In the genomic region with DNA sequence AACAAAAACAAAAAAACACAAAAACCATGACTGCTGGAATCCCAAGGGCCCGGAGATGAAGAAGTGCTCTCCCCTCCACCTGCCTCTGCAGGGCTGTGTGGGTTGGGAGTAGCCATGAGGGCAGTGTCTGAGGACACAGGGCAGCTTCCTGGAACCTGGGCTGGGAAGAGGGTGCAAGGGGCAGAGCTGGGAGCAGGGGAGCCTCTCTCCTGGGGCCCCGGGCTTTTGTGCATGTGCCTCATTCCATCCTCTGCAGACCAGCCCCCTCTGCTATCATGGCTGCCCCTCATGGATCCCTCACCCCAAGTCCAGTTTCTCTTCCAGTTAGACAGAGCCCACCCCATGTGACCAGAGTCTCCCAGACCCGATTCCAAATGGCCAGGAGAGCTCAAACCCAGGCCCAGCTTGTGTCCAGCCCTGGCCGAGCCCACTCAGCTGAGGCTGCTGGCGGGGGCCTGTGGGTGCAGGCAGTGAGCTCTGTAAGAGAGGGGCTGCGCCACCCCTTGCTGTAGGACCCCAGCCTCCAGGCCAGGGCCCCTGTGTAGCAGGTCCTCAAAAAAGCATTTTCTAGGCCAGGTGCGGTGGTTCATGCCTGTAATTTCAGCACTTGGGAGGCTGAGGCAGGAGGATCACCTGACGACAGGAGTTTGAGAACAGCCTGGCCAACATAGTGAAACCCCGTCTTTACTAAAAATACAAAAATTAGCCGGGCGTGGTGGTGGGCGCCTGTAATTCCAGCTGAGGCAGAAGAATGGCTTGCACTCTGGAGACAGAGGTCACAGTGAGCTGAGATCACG, we compare ENCODE assay signal across 23 cellular contexts. TPM values are rescaled to one million over a fixed set of nuclear protein-coding genes. Genes with fewer than 3 reads are reported as not detected.
DNase-seq lines count a peak whose midpoint lies in the region; ATAC-seq, FAIRE-seq and TF ChIP-seq lines count a peak whose summit lies in the region.
"Had no signal": no experiment of that assay in that cellular context is flagged by ENCODE, and none has a peak within 500 bp of the region (broad histone marks: within the 10 kb centered on the region; RNA-seq: fewer than 3 reads in every experiment).

No MANE protein-coding gene starts in this region.

- H3K27me3 ChIP-seq in GM23338 (ENCODE audit: insufficient read depth): no peaks in the 10 kb centered on the region
- peaks cover 2 to 13% of the 10 kb centered on the region in 2 experiments; a peak in 4 of 5 replicates for H3K27me3 ChIP-seq in HepG2 (ENCODE audit: control insufficient read depth in 1 of 2, insufficient read depth in 2 of 2, low read length in 2 of 2)
- H3K27me3 ChIP-seq in gastrocnemius medialis: no peaks in the 10 kb centered on the region

- TF ChIP-seq EP300 in HepG2 (IDR thresholded peaks at IDR 0.05; ENCODE audit: low read depth in 2 of 2, low read length in 2 of 2) (no peak), HepG2 (CRISPR knock-in tag; IDR thresholded peaks at IDR 0.05; ENCODE audit: borderline replicate concordance) (no peak)

- H3K4me1 Mint-ChIP-seq in GM23338 (peaks cover 27% of the 10 kb centered on the region), chondrocyte (ENCODE audit: low read depth) (peaks cover 15% of the 10 kb centered on the region)

- H3K4me2 ChIP-seq in GM23338 (no peak overlapping the region), HepG2 (ENCODE audit: low read depth, low read length) (peak overlapping the region; percentile 8; the same call in 1 of the 2 replicates)

- DNase-seq in GM23338 (ENCODE audit: low spot score): no peak
- DNase-seq in chondrocyte (ENCODE audit: low spot score): peak; percentile 68
- no peak for DNase-seq in HepG2 (ENCODE audit: low spot score)
- DNase-seq in gastrocnemius medialis: no peak
- no peak for DNase-seq in NOMO-1 treated with DMSO at 0.1 percent for 48 hours (lab: John Stamatoyannopoulos, UW; ENCODE audit: unreplicated experiment)
- no peak for DNase-seq in NCI-H524 treated with DMSO at 0.1 percent for 48 hours (lab: John Stamatoyannopoulos, UW)
- DNase-seq: activated naive CD4-positive, alpha-beta T cell; activated T-cell treated with anti-CD3 and anti-CD28 coated beads, Interleukin-2, amount 50 U/mL, for 1 hour; CD4-positive, alpha-beta memory T cell; cortex of kidney; DMS 273 treated with DMSO at 0.1 percent for 48 hours; esophagus squamous epithelium; GOT3; islet precursor cell; NCI-H1092 treated with DMSO at 0.1 percent for 48 hours; NCI-H1930; retina had no signal

- H3K27me3 Mint-ChIP-seq in GM23338 (ENCODE audit: insufficient read depth, low read depth, poor library complexity) (peaks cover 18% of the 10 kb centered on the region), chondrocyte (ENCODE audit: low read depth) (no peaks in the 10 kb centered on the region)
- H3K27me3 Mint-ChIP-seq: CD4-positive, alpha-beta memory T cell; stimulated activated naive CD8-positive, alpha-beta T cell treated with anti-CD3 and anti-CD28 coated beads, Interleukin-15, Interleukin-2, amounts not matched to agents 100 ng/mL and 50 ng/mL, for 24 hours had no signal

- TF ChIP-seq CTCF in GM23338 (conservative IDR thresholded peaks at IDR 0.05; ENCODE audit: low read depth in 2 of 2) (no peak), chondrocyte (IDR thresholded peaks at IDR 0.05) (no peak), HepG2 (CRISPR knock-in tag; IDR thresholded peaks at IDR 0.05) (no peak), gastrocnemius medialis (IDR thresholded peaks at IDR 0.05 in 4 of 5, conservative IDR thresholded peaks at IDR 0.05 in 1 of 5) (no peak)

- 0 out of 2 replicates have a peak, but pooled peaks cover 2% of the 10 kb centered on the region for H3F3A ChIP-seq in GM23338 (replicated peaks; ENCODE audit: low read depth)

- BruUV-seq in HepG2 (replicated peaks; lab: Mats Ljungman, UMichigan): no TSS peak

- ATAC-seq in GM23338: no peak
- ATAC-seq in HepG2: no peak; the same call in 1 of the 3 replicates
- ATAC-seq in gastrocnemius medialis: no peak
- ATAC-seq in HG02840 (IDR thresholded peaks at IDR 0.05; ENCODE audit: low FRiP score, unreplicated experiment): no peak
- ATAC-seq: gastroesophageal sphincter had no signal

- H3K27ac ChIP-seq in GM23338 (ENCODE audit: low read depth) (no peak overlapping the region), HepG2 (ENCODE audit: extremely low read length, insufficient read depth, low read length) (no peak overlapping the region), gastrocnemius medialis (peak overlapping the region; percentile 97 to 99 (median 98))
- H3K27ac ChIP-seq: esophagus squamous epithelium, gastroesophageal sphincter had no signal

- 31% methylated on average over 7 of the region's 13 CpGs for WGBS in HepG2 (ENCODE audit: low lambda C conversion rate)

- no peak overlapping the region for H3K4me3 Mint-ChIP-seq in GM23338
- H3K4me3 Mint-ChIP-seq in chondrocyte (ENCODE audit: unreplicated experiment): no peak overlapping the region
- H3K4me3 Mint-ChIP-seq: CD4-positive, alpha-beta memory T cell; stimulated activated naive CD8-positive, alpha-beta T cell treated with anti-CD3 and anti-CD28 coated beads, Interleukin-15, Interleukin-2, amounts not matched to agents 100 ng/mL and 50 ng/mL, for 24 hours had no signal

- H3K9me2 ChIP-seq in GM23338 (ENCODE audit: insufficient read depth): no peaks in the 10 kb centered on the region

- POLR2A ChIA-PET in HepG2 (lab: Yijun Ruan, JAX): no interaction called here

- intact Hi-C loops in HepG2 (cut with micrococcal nuclease; ENCODE audit: unreplicated experiment): no loop called here
- intact Hi-C loops in gastrocnemius medialis (cut with DNase I; ENCODE audit: low total_unique reads): loop anchor here (2.0 to 5.0 kb wide), 2 partner anchors 52 to 277 kb away; no protein-coding TSS in a partner anchor

- H3K79me2 ChIP-seq in GM23338 (replicated peaks; ENCODE audit: insufficient read depth) (no peaks in the 10 kb centered on the region), HepG2 (ENCODE audit: insufficient read depth, low read length) (no peaks in the 10 kb centered on the region)

- H3K9ac ChIP-seq in HepG2 (ENCODE audit: insufficient read depth, low read depth, low read length): no peak overlapping the region

- H2AFZ ChIP-seq in GM23338: 0 out of 2 replicates have a peak overlapping the region, but pooled peaks have one; percentile 88
- no peak overlapping the region for H2AFZ ChIP-seq in HepG2 (ENCODE audit: low read length)

- in situ Hi-C loops in HepG2 (cut with HindIII; ENCODE audit: extremely low pct_ligation_motif_present, low pct_unique_long_range_greater_than_20kb) (loop anchor here (10.0 kb wide), 1 partner anchor 279 kb away; no protein-coding TSS in a partner anchor), gastrocnemius medialis (cut with MboI; ENCODE audit: low sequenced_read_pairs in 4 of 4) (loop anchor here in 3 of 4 donors (10.0 kb wide), 2 partner anchors 89 to 159 kb away; no protein-coding TSS in a partner anchor)

- no peaks in the 10 kb centered on the region for H3K36me3 Mint-ChIP-seq in GM23338 (ENCODE audit: low read depth)
- H3K36me3 Mint-ChIP-seq in chondrocyte (ENCODE audit: low read depth): no peaks in the 10 kb centered on the region
- H3K36me3 Mint-ChIP-seq: CD4-positive, alpha-beta memory T cell had no signal

- peaks cover 12% of the 10 kb centered on the region for H3K4me1 ChIP-seq in GM23338 (ENCODE audit: insufficient read depth)
- peaks cover 8% of the 10 kb centered on the region; the same call in 1 of the 2 replicates for H3K4me1 ChIP-seq in HepG2 (ENCODE audit: insufficient read depth, low read length)
- peaks cover 12 to 19% of the 10 kb centered on the region in 2 donors for H3K4me1 ChIP-seq in gastrocnemius medialis

- no peaks in the 10 kb centered on the region for H3K36me3 ChIP-seq in GM23338 (ENCODE audit: insufficient read depth)
- H3K36me3 ChIP-seq in HepG2 (replicated peaks in 1 of 2; ENCODE audit: control insufficient read depth in 1 of 2, insufficient read depth in 2 of 2, low read length in 2 of 2): no peaks in the 10 kb centered on the region
- no peaks in the 10 kb centered on the region for H3K36me3 ChIP-seq in gastrocnemius medialis
- H3K36me3 ChIP-seq: esophagus squamous epithelium, gastroesophageal sphincter had no signal

- H3K27ac Mint-ChIP-seq in GM23338 (no peak overlapping the region), chondrocyte (ENCODE audit: unreplicated experiment) (no peak overlapping the region)
- H3K27ac Mint-ChIP-seq: CD4-positive, alpha-beta memory T cell; stimulated activated naive CD8-positive, alpha-beta T cell treated with anti-CD3 and anti-CD28 coated beads, Interleukin-15, Interleukin-2, amounts not matched to agents 100 ng/mL and 50 ng/mL, for 24 hours had no signal

- CTCF ChIA-PET in HepG2 (lab: Yijun Ruan, JAX; ENCODE audit: low intra/inter-chr PET ratio, low total read pairs): no interaction called here

- TF ChIP-seq POLR2A in HepG2 (IDR thresholded peaks at IDR 0.05; ENCODE audit: insufficient read depth in 1 of 2, low read depth in 2 of 2, low read length in 2 of 2) (no peak), gastrocnemius medialis (IDR thresholded peaks at IDR 0.05) (no peak)

- H4K20me1 ChIP-seq in GM23338 (replicated peaks; ENCODE audit: insufficient read depth) (no peaks in the 10 kb centered on the region), HepG2 (ENCODE audit: insufficient read depth, low read length) (no peaks in the 10 kb centered on the region)

- TF ChIP-seq RAD21 in HepG2 (CRISPR knock-in tag; IDR thresholded peaks at IDR 0.05): no peak

- no peaks in the 10 kb centered on the region for H3K9me3 ChIP-seq in HepG2 (ENCODE audit: low read length)
- no peaks in the 10 kb centered on the region for H3K9me3 ChIP-seq in gastrocnemius medialis
- H3K9me3 ChIP-seq: esophagus squamous epithelium, gastroesophageal sphincter had no signal

- H3K9me3 Mint-ChIP-seq in GM23338 (no peaks in the 10 kb centered on the region), chondrocyte (ENCODE audit: low read depth) (no peaks in the 10 kb centered on the region)
- H3K9me3 Mint-ChIP-seq: stimulated activated naive CD8-positive, alpha-beta T cell treated with anti-CD3 and anti-CD28 coated beads, Interleukin-15, Interleukin-2, amounts not matched to agents 100 ng/mL and 50 ng/mL, for 24 hours had no signal

- no peak for FAIRE-seq in HepG2 (lab: Jason Lieb, UNC)
- FAIRE-seq: bronchial epithelial cell had no signal

- no peak overlapping the region for H3K4me3 ChIP-seq in GM23338
- H3K4me3 ChIP-seq in HepG2 (replicated peaks in 1 of 3; ENCODE audit: insufficient read depth in 1 of 3, low read depth in 2 of 3, low read length in 3 of 3): no peak overlapping the region; a peak in 1 of 6 replicates
- H3K4me3 ChIP-seq in gastrocnemius medialis: no peak overlapping the region
- H3K4me3 ChIP-seq: esophagus squamous epithelium, gastroesophageal sphincter, lung had no signal

RNA-seq across cellular contexts. Expression of a gene that starts 44.4 kb away (rescaled TPM):
- 2.4 and 4.4 TPM in 2 replicates for total RNA-seq in GM23338 (2014; rRNA removed; shearing (Covaris generic))
- polyA plus RNA-seq in GM23338 (2016; fragmentation: Nextera tagmentation; extraction: Ambion mirVana) (1.6 and 2.0 TPM in 2 replicates), HepG2 (2011; rRNA removed) (0.33 and 0.67 TPM in 2 replicates)
- total RNA-seq in chondrocyte (1.1 to 2.3 TPM (median 1.5 TPM) in 3 replicates), HepG2 (2016; rRNA removed; fragmentation: Illumina TruSeq; extraction: Trizol) (0.66 and 1.2 TPM in 2 replicates), gastrocnemius medialis (100 to 1,000 TPM; 110 to 395 (median 184) TPM)
- total RNA-seq in HepG2 (2016; cell fraction: cytosol; rRNA removed; fragmentation: Illumina TruSeq; extraction: Trizol; ENCODE audit: low read depth): 1.1 TPM in 2 replicates
- total RNA-seq in HepG2 (2016; cell fraction: insoluble cytoplasmic fraction; rRNA removed; fragmentation: Illumina TruSeq; extraction: Trizol): 0.85 and 1.0 TPM in 2 replicates
- 1.7 TPM in 2 replicates for total RNA-seq in HepG2 (2016; cell fraction: membrane; rRNA removed; fragmentation: Illumina TruSeq; extraction: Trizol)
- 0.28 and 1.4 TPM in 2 replicates for total RNA-seq in HepG2 (2016; cell fraction: nucleus; rRNA removed; fragmentation: Illumina TruSeq; extraction: Trizol)
- 0.47 and 1.0 TPM in 2 replicates for polyA plus RNA-seq in HepG2 (2011; cell fraction: cytosol; rRNA removed)
- polyA plus RNA-seq in HepG2 (2011; cell fraction: nucleus; rRNA removed): 0.66 and 0.87 TPM in 2 replicates
- 0.69 and 0.78 TPM in 2 replicates for polyA plus RNA-seq in HepG2 (2012)
- polyA plus RNA-seq in HepG2 (2016; cell fraction: cytosol; fragmentation: Illumina TruSeq; extraction: Trizol; ENCODE audit: low read depth): 1.2 and 1.6 TPM in 2 replicates
- polyA plus RNA-seq in HepG2 (2016; cell fraction: insoluble cytoplasmic fraction; fragmentation: Illumina TruSeq; extraction: Trizol; ENCODE audit: low read depth): 0.74 and 0.82 TPM in 2 replicates
- 1.7 TPM in 2 replicates for polyA plus RNA-seq in HepG2 (2016; cell fraction: membrane; fragmentation: Illumina TruSeq; extraction: Trizol; ENCODE audit: low read depth)
- 0.56 and 0.57 TPM in 2 replicates for polyA plus RNA-seq in HepG2 (2016; cell fraction: nucleus; fragmentation: Illumina TruSeq; extraction: Trizol; ENCODE audit: insufficient read depth, low read depth)
- polyA minus RNA-seq in HepG2 (2011; rRNA and poly(A)+ RNA removed; ENCODE audit: low replicate concordance): 0.16 and 1.9 TPM in 2 replicates
- polyA minus RNA-seq in HepG2 (2011; cell fraction: cytosol; rRNA and poly(A)+ RNA removed): 0.70 and 0.79 TPM in 2 replicates
- 0.52 and 1.1 TPM in 2 replicates for polyA minus RNA-seq in HepG2 (2011; cell fraction: nucleus; rRNA and poly(A)+ RNA removed)
- total RNA-seq: bronchial epithelial cell; CD4-positive, alpha-beta memory T cell; T-helper 1 cell treated with Interleukin-12 subunit alpha and Interleukin-12 subunit beta and Interleukin-4 antibody, amounts not matched to agents 30 ng/mL and 1 ng/mL, for 36 hours had no signal
- polyA plus RNA-seq: CD4-positive, alpha-beta memory T cell had no signal

RNA-seq across cellular contexts. Expression of a gene that starts 57.7 kb away (rescaled TPM):
- total RNA-seq in GM23338 (2014; rRNA removed; shearing (Covaris generic)): 2.1 and 2.2 TPM in 2 replicates
- polyA plus RNA-seq in GM23338 (2016; fragmentation: Nextera tagmentation; extraction: Ambion mirVana) (0.57 and 0.75 TPM in 2 replicates), HepG2 (2011; rRNA removed) (0.51 and 0.62 TPM in 2 replicates)
- total RNA-seq in chondrocyte (1.4 to 1.6 TPM (median 1.5 TPM) in 3 replicates), HepG2 (2016; rRNA removed; fragmentation: Illumina TruSeq; extraction: Trizol) (0.14 and 0.18 TPM in 2 replicates), gastrocnemius medialis (10 to 100 TPM in 2 of 4 donors, 1 to 10 TPM in 2; 3.6 to 16.0 (median 10.1) TPM)
- total RNA-seq in HepG2 (2016; cell fraction: cytosol; rRNA removed; fragmentation: Illumina TruSeq; extraction: Trizol; ENCODE audit: low read depth): not detected in 2 replicates
- 0.15 and 0.26 TPM in 2 replicates for total RNA-seq in HepG2 (2016; cell fraction: insoluble cytoplasmic fraction; rRNA removed; fragmentation: Illumina TruSeq; extraction: Trizol)
- total RNA-seq in HepG2 (2016; cell fraction: membrane; rRNA removed; fragmentation: Illumina TruSeq; extraction: Trizol): 0.15 TPM in 1 of 2 replicates, not detected in the other
- total RNA-seq in HepG2 (2016; cell fraction: nucleus; rRNA removed; fragmentation: Illumina TruSeq; extraction: Trizol): 0.50 and 0.68 TPM in 2 replicates
- polyA plus RNA-seq in HepG2 (2011; cell fraction: cytosol; rRNA removed): 0.37 and 0.43 TPM in 2 replicates
- 0.63 and 0.69 TPM in 2 replicates for polyA plus RNA-seq in HepG2 (2011; cell fraction: nucleus; rRNA removed)
- 0.25 and 0.30 TPM in 2 replicates for polyA plus RNA-seq in HepG2 (2012)
- 0.03 and 0.11 TPM in 2 replicates for polyA plus RNA-seq in HepG2 (2016; cell fraction: cytosol; fragmentation: Illumina TruSeq; extraction: Trizol; ENCODE audit: low read depth)
- polyA plus RNA-seq in HepG2 (2016; cell fraction: insoluble cytoplasmic fraction; fragmentation: Illumina TruSeq; extraction: Trizol; ENCODE audit: low read depth): 0.12 and 0.21 TPM in 2 replicates
- polyA plus RNA-seq in HepG2 (2016; cell fraction: membrane; fragmentation: Illumina TruSeq; extraction: Trizol; ENCODE audit: low read depth): 0.07 and 0.10 TPM in 2 replicates
- polyA plus RNA-seq in HepG2 (2016; cell fraction: nucleus; fragmentation: Illumina TruSeq; extraction: Trizol; ENCODE audit: insufficient read depth, low read depth): 0.11 and 0.22 TPM in 2 replicates
- 0.62 and 23.9 TPM in 2 replicates for polyA minus RNA-seq in HepG2 (2011; rRNA and poly(A)+ RNA removed; ENCODE audit: low replicate concordance)
- polyA minus RNA-seq in HepG2 (2011; cell fraction: cytosol; rRNA and poly(A)+ RNA removed): 0.26 and 0.49 TPM in 2 replicates
- polyA minus RNA-seq in HepG2 (2011; cell fraction: nucleus; rRNA and poly(A)+ RNA removed): 0.12 and 0.13 TPM in 2 replicates

RNA-seq across cellular contexts. Expression of a gene that starts 59.9 kb away (rescaled TPM):
- total RNA-seq in GM23338 (2014; rRNA removed; shearing (Covaris generic)): 171 and 193 TPM in 2 replicates
- polyA plus RNA-seq in GM23338 (2016; fragmentation: Nextera tagmentation; extraction: Ambion mirVana) (41.4 and 45.0 TPM in 2 replicates), HepG2 (2011; rRNA removed) (18.9 and 20.8 TPM in 2 replicates)
- total RNA-seq in chondrocyte (233 to 235 TPM (median 235 TPM) in 3 replicates), HepG2 (2016; rRNA removed; fragmentation: Illumina TruSeq; extraction: Trizol) (37.4 TPM in 2 replicates), gastrocnemius medialis (10 to 100 TPM; 29.9 to 41.6 (median 37.2) TPM)
- 20.7 and 24.3 TPM in 2 replicates for total RNA-seq in HepG2 (2016; cell fraction: cytosol; rRNA removed; fragmentation: Illumina TruSeq; extraction: Trizol; ENCODE audit: low read depth)
- total RNA-seq in HepG2 (2016; cell fraction: insoluble cytoplasmic fraction; rRNA removed; fragmentation: Illumina TruSeq; extraction: Trizol): 27.7 and 37.0 TPM in 2 replicates
- 20.9 TPM in 2 replicates for total RNA-seq in HepG2 (2016; cell fraction: membrane; rRNA removed; fragmentation: Illumina TruSeq; extraction: Trizol)
- 41.7 and 49.5 TPM in 2 replicates for total RNA-seq in HepG2 (2016; cell fraction: nucleus; rRNA removed; fragmentation: Illumina TruSeq; extraction: Trizol)
- 11.9 and 12.5 TPM in 2 replicates for polyA plus RNA-seq in HepG2 (2011; cell fraction: cytosol; rRNA removed)
- polyA plus RNA-seq in HepG2 (2011; cell fraction: nucleus; rRNA removed): 87.0 and 122 TPM in 2 replicates
- polyA plus RNA-seq in HepG2 (2012): 55.6 and 57.4 TPM in 2 replicates
- polyA plus RNA-seq in HepG2 (2016; cell fraction: cytosol; fragmentation: Illumina TruSeq; extraction: Trizol; ENCODE audit: low read depth): 4.0 TPM in 2 replicates
- 25.0 and 33.7 TPM in 2 replicates for polyA plus RNA-seq in HepG2 (2016; cell fraction: insoluble cytoplasmic fraction; fragmentation: Illumina TruSeq; extraction: Trizol; ENCODE audit: low read depth)
- polyA plus RNA-seq in HepG2 (2016; cell fraction: membrane; fragmentation: Illumina TruSeq; extraction: Trizol; ENCODE audit: low read depth): 8.5 and 10.2 TPM in 2 replicates
- 100 and 106 TPM in 2 replicates for polyA plus RNA-seq in HepG2 (2016; cell fraction: nucleus; fragmentation: Illumina TruSeq; extraction: Trizol; ENCODE audit: insufficient read depth, low read depth)
- 72.0 and 116 TPM in 2 replicates for polyA minus RNA-seq in HepG2 (2011; rRNA and poly(A)+ RNA removed; ENCODE audit: low replicate concordance)
- 23.3 and 31.5 TPM in 2 replicates for polyA minus RNA-seq in HepG2 (2011; cell fraction: cytosol; rRNA and poly(A)+ RNA removed)
- polyA minus RNA-seq in HepG2 (2011; cell fraction: nucleus; rRNA and poly(A)+ RNA removed): 52.6 and 56.1 TPM in 2 replicates

Comparison
In these comparisons a context has a peak if more than half of its experiments do, and no peak if none do; other contexts are left out.
1. H3K27ac ChIP-seq: peak in gastrocnemius medialis (4 of 4); none in GM23338 (single experiment) and HepG2 (single experiment).
2. RNA of a gene that starts 44.4 kb away (total RNA-seq): 110 to 395 TPM in gastrocnemius medialis; 2.4 to 4.4 TPM in GM23338, 1.1 to 2.3 TPM in chondrocyte and 0.28 to 1.7 TPM in HepG2; every median in the first group is over 10 times any median in the second.